8 cellular contexts compared by ENCODE assay signal in the genomic region with DNA sequence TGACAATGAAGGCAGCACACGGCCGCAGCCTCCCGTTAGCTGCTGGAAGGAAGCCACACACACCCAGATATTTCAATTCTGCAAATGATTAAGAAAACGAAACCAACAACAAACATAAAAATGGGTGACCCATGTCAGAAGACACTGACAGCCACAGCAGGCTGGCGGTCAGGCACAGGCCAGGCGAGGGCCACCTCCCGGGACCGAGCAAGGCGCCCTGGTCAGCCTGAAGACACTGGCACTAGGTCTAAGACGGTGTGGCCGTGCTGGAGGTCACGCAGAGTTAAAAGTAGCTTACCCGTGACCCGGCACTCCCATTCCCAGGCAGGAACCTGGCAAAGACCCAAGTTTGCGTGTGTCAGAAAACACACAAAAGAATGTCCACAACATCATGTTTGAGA.
DNase-seq lines count a peak whose midpoint lies in the region; ATAC-seq and TF ChIP-seq lines count a peak whose summit lies in the region.

No MANE protein-coding gene starts in this region.

- H3F3A ChIP-seq in GM23338 (replicated peaks; ENCODE audit: low read depth): no peaks in the 10 kb centered on the region

- no peak for DNase-seq in GM23338 (ENCODE audit: low spot score)
- DNase-seq in activated CD8-positive, alpha-beta T cell treated with anti-CD3 and anti-CD28 coated beads for 36 hours: no peak
- peak in 1 of 2 donors; percentile 23 for DNase-seq in cardiac muscle cell (ENCODE audit: low read depth in 1 of 2, low spot score in 1 of 2)
- no peak for DNase-seq in NOMO-1 (lab: John Stamatoyannopoulos, UW; ENCODE audit: unreplicated experiment in 2 of 2)
- DNase-seq in epidermal melanocyte (ENCODE audit: insufficient read length, low spot score): no peak

- H3K4me1 ChIP-seq in GM23338 (ENCODE audit: insufficient read depth) (no peaks in the 10 kb centered on the region), cardiac muscle cell (ENCODE audit: low read depth) (peaks cover 27% of the 10 kb centered on the region), skeletal muscle tissue (ENCODE audit: control insufficient read depth in 3 of 3, insufficient read depth in 3 of 3, low read length in 3 of 3) (peaks cover 27 to 45% (median 36%) of the 10 kb centered on the region in 3 donors)

- peak; percentile 53 for ATAC-seq in GM23338
- ATAC-seq in activated CD8-positive, alpha-beta T cell treated with anti-CD3 and anti-CD28 coated beads for 36 hours: no peak
- ATAC-seq in GM18909 (IDR thresholded peaks at IDR 0.05; ENCODE audit: poor library complexity, unreplicated experiment): no peak
- ATAC-seq in GM21717 (IDR thresholded peaks at IDR 0.05; ENCODE audit: unreplicated experiment): no peak

- intact Hi-C loops in activated CD8-positive, alpha-beta T cell treated with anti-CD3 and anti-CD28 coated beads for 36 hours (cut with micrococcal nuclease): no loop called here

- POLR2A ChIA-PET in activated CD8-positive, alpha-beta T cell treated with anti-CD3 and anti-CD28 coated beads for 36 hours (lab: Charles Lee): no interaction called here

- H3K9me2 ChIP-seq in GM23338 (ENCODE audit: insufficient read depth): no peaks in the 10 kb centered on the region

- H3K4me1 Mint-ChIP-seq in GM23338: peaks cover 17% of the 10 kb centered on the region
- H3K4me1 Mint-ChIP-seq in activated CD8-positive, alpha-beta T cell treated with anti-CD3 and anti-CD28 coated beads for 36 hours (ENCODE audit: low read depth): peaks cover 67% of the 10 kb centered on the region

- H3K27ac ChIP-seq in GM23338 (ENCODE audit: low read depth) (no peak overlapping the region), cardiac muscle cell (peak overlapping the region; percentile 70), skeletal muscle tissue (ENCODE audit: low read depth, low read length) (peak overlapping the region; percentile 82)

- peaks cover 16% of the 10 kb centered on the region for H3K9me3 Mint-ChIP-seq in GM23338
- H3K9me3 Mint-ChIP-seq in activated CD8-positive, alpha-beta T cell treated with anti-CD3 and anti-CD28 coated beads for 36 hours: peaks cover 1% of the 10 kb centered on the region

- H3K4me2 ChIP-seq in GM23338: no peak overlapping the region

- H3K36me3 Mint-ChIP-seq in GM23338 (ENCODE audit: low read depth): peaks cover 33% of the 10 kb centered on the region
- peaks cover 21% of the 10 kb centered on the region for H3K36me3 Mint-ChIP-seq in activated CD8-positive, alpha-beta T cell treated with anti-CD3 and anti-CD28 coated beads for 36 hours (ENCODE audit: low read depth)

- H3K36me3 ChIP-seq in GM23338 (ENCODE audit: insufficient read depth) (no peaks in the 10 kb centered on the region), cardiac muscle cell (no peaks in the 10 kb centered on the region), skeletal muscle tissue (ENCODE audit: control insufficient read depth in 3 of 3, insufficient read depth in 3 of 3, low read length in 3 of 3) (no peaks in the 10 kb centered on the region)

- H2AFZ ChIP-seq in GM23338: no peak overlapping the region

- CTCF ChIA-PET in activated CD8-positive, alpha-beta T cell treated with anti-CD3 and anti-CD28 coated beads for 36 hours (lab: Charles Lee): interaction anchor here (1.5 kb wide), 1 partner anchor 11 kb away, joined by 3 read pairs; no protein-coding TSS in a partner anchor

- H3K4me3 ChIP-seq in GM23338 (no peak overlapping the region), cardiac muscle cell (no peak overlapping the region), skeletal muscle tissue (ENCODE audit: low read length in 3 of 3) (peak overlapping the region; percentile 40 to 76 (median 65))

- H3K9me3 ChIP-seq in cardiac muscle cell (ENCODE audit: low read depth) (no peaks in the 10 kb centered on the region), skeletal muscle tissue (ENCODE audit: control insufficient read depth in 3 of 3, low read length in 3 of 3) (no peaks in the 10 kb centered on the region)

- no peak overlapping the region for H3K4me3 Mint-ChIP-seq in GM23338
- peak overlapping the region; percentile 56 for H3K4me3 Mint-ChIP-seq in activated CD8-positive, alpha-beta T cell treated with anti-CD3 and anti-CD28 coated beads for 36 hours

- peaks cover 6% of the 10 kb centered on the region for H3K27me3 Mint-ChIP-seq in GM23338 (ENCODE audit: insufficient read depth, low read depth, poor library complexity)
- no peaks in the 10 kb centered on the region for H3K27me3 Mint-ChIP-seq in activated CD8-positive, alpha-beta T cell treated with anti-CD3 and anti-CD28 coated beads for 36 hours

- peak overlapping the region; percentile 62 to 84 (median 66) for H3K9ac ChIP-seq in skeletal muscle tissue (ENCODE audit: low read depth in 1 of 3, low read length in 3 of 3)

- H3K79me2 ChIP-seq in GM23338 (replicated peaks; ENCODE audit: insufficient read depth): peaks cover 100% of the 10 kb centered on the region

- TF ChIP-seq CTCF in GM23338 (conservative IDR thresholded peaks at IDR 0.05; ENCODE audit: low read depth in 2 of 2) (no peak), cardiac muscle cell (IDR thresholded peaks at IDR 0.05; ENCODE audit: low read depth, low read length) (no peak)
- no peak for TF ChIP-seq CTCF in activated CD8-positive, alpha-beta T cell treated with anti-CD3 and anti-CD28 coated beads for 36 hours (IDR thresholded peaks at IDR 0.05)

- no peaks in the 10 kb centered on the region; the same call in none of the 2 replicates for H4K20me1 ChIP-seq in GM23338 (replicated peaks; ENCODE audit: insufficient read depth)

- H3K27me3 ChIP-seq in GM23338 (ENCODE audit: insufficient read depth) (no peaks in the 10 kb centered on the region), cardiac muscle cell (no peaks in the 10 kb centered on the region), skeletal muscle tissue (ENCODE audit: control insufficient read depth in 3 of 3, insufficient read depth in 3 of 3, low read length in 3 of 3) (no peaks in the 10 kb centered on the region)

- H3K27ac Mint-ChIP-seq in GM23338: 0 out of 2 replicates have a peak overlapping the region, but pooled peaks have one; percentile 61
- peak overlapping the region; percentile 70 for H3K27ac Mint-ChIP-seq in activated CD8-positive, alpha-beta T cell treated with anti-CD3 and anti-CD28 coated beads for 36 hours

TF ChIP-seq in GM23338, 12 proteins besides CTCF, POLR2A, EP300 and RAD21 (continues in another document):
- TF ChIP-seq NANOG (IDR thresholded peaks at IDR 0.05; ENCODE audit: borderline replicate concordance) (no peak), CREB1 (CRISPR knock-in tag; IDR thresholded peaks at IDR 0.05; ENCODE audit: low read depth) (no peak), POLR2AphosphoS5 (IDR thresholded peaks at IDR 0.05; ENCODE audit: low read depth) (no peak), ZNF114 (CRISPR knock-in tag; IDR thresholded peaks at IDR 0.05) (no peak), ZNF462 (CRISPR knock-in tag; IDR thresholded peaks at IDR 0.05) (no peak)

Comparison
In these comparisons a context has a peak if more than half of its experiments do, and no peak if none do; other contexts are left out.
1. H3K4me3 ChIP-seq: peak in skeletal muscle tissue (3 of 3); none in GM23338 (single experiment) and cardiac muscle cell (single experiment).